13 cellular contexts compared by ENCODE assay signal in the genomic region with DNA sequence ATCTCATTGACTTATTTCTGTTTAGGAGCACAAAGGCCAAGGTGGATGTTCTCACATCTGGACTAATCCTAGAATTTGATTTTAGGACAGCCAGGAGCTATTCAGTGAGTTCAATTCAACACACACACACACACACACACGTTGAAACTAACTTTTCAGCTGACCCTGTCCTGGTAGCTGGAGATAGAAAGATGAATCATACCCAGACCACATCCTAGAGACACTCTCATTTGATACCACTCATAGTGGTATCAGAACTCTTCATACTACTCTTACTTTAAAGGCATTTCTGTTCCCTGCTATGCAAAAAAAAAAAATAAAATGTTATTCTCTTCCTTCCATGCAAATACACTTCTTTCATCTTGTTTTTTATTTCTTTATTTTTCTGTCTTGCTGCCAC.
DNase-seq lines count a peak whose midpoint lies in the region; ATAC-seq lines count a peak whose summit lies in the region.
"Had no signal": no experiment of that assay in that cellular context is flagged by ENCODE, and none has a peak within 500 bp of the region (broad histone marks: within the 10 kb centered on the region; RNA-seq: fewer than 3 reads in every experiment).

No MANE protein-coding gene starts in this region.

- no peak for DNase-seq in activated naive CD8-positive, alpha-beta T cell treated with anti-CD3 and anti-CD28 coated beads, Interleukin-2, amount 50 U/mL, for 24 hours
- no peak for DNase-seq in NCI-H1048 (lab: John Stamatoyannopoulos, UW)
- DNase-seq in NCI-H1105 (lab: John Stamatoyannopoulos, UW) = no peak
- no peak for DNase-seq in NCI-H2107 treated with DMSO at 0.1 percent for 48 hours (lab: John Stamatoyannopoulos, UW; ENCODE audit: unreplicated experiment)
- DNase-seq: CD4-positive, alpha-beta T cell; head of caudate nucleus; NCI-H524; stimulated activated CD4-positive, alpha-beta T cell treated with anti-CD3 and anti-CD28 coated beads, Interleukin-4, amount 100 ng/mL, for 4 hours had no signal

- no peaks in the 10 kb centered on the region for H3K36me3 Mint-ChIP-seq in activated naive CD8-positive, alpha-beta T cell treated with anti-CD3 and anti-CD28 coated beads, Interleukin-2, amount 50 U/mL, for 24 hours (ENCODE audit: low read depth)

- no peaks in the 10 kb centered on the region for H3K9me3 Mint-ChIP-seq in activated naive CD8-positive, alpha-beta T cell treated with anti-CD3 and anti-CD28 coated beads, Interleukin-2, amount 50 U/mL, for 24 hours
- H3K9me3 Mint-ChIP-seq: CD4-positive, alpha-beta T cell had no signal

- ATAC-seq in GM18861 (IDR thresholded peaks at IDR 0.05; ENCODE audit: unreplicated experiment) (peak; percentile 95), GM21526 (IDR thresholded peaks at IDR 0.05; ENCODE audit: low FRiP score, unreplicated experiment) (peak; percentile 90), HG03103 (IDR thresholded peaks at IDR 0.05; ENCODE audit: low read depth, unreplicated experiment) (peak; percentile 95), HG02970 (IDR thresholded peaks at IDR 0.05; ENCODE audit: low FRiP score, unreplicated experiment) (no peak)
- peak; percentile 66 for ATAC-seq in activated naive CD8-positive, alpha-beta T cell treated with anti-CD3 and anti-CD28 coated beads, Interleukin-2, amount 50 U/mL, for 24 hours
- ATAC-seq: HCT116 had no signal

- peaks cover 6% of the 10 kb centered on the region for H3K4me1 Mint-ChIP-seq in activated naive CD8-positive, alpha-beta T cell treated with anti-CD3 and anti-CD28 coated beads, Interleukin-2, amount 50 U/mL, for 24 hours

- no peak overlapping the region for H3K4me3 Mint-ChIP-seq in activated naive CD8-positive, alpha-beta T cell treated with anti-CD3 and anti-CD28 coated beads, Interleukin-2, amount 50 U/mL, for 24 hours
- H3K4me3 Mint-ChIP-seq: CD4-positive, alpha-beta T cell had no signal

- H3K27me3 Mint-ChIP-seq in activated naive CD8-positive, alpha-beta T cell treated with anti-CD3 and anti-CD28 coated beads, Interleukin-2, amount 50 U/mL, for 24 hours = no peaks in the 10 kb centered on the region
- H3K27me3 Mint-ChIP-seq: CD4-positive, alpha-beta T cell had no signal

- no peak overlapping the region for H3K27ac Mint-ChIP-seq in activated naive CD8-positive, alpha-beta T cell treated with anti-CD3 and anti-CD28 coated beads, Interleukin-2, amount 50 U/mL, for 24 hours
- H3K27ac Mint-ChIP-seq: CD4-positive, alpha-beta T cell had no signal
